ENCODE assay signal across 16 cellular contexts in genomic region chr13:113774177-113775107, GRCh38. TPM values are rescaled to one million over a fixed set of nuclear protein-coding genes. Genes with fewer than 3 reads are reported as not detected.
DNase-seq lines count a peak whose midpoint lies in the region; TF ChIP-seq lines count a peak whose summit lies in the region.
"Had no signal": no experiment of that assay in that cellular context is flagged by ENCODE, and none has a peak within 500 bp of the region (broad histone marks: within the 10 kb centered on the region; RNA-seq: fewer than 3 reads in every experiment).

No MANE protein-coding gene starts in this region.

- H3K36me3 Mint-ChIP-seq in mesothelial cell of epicardium, result no peaks in the 10 kb centered on the region

- peaks cover 0 to 9% (median 7%) of the 10 kb centered on the region in 4 donors for H3K9me3 ChIP-seq in stomach

- intact Hi-C loops in stomach (cut with DNase I; ENCODE audit: low total_unique reads), result no loop called here

- H3K27me3 Mint-ChIP-seq in mesothelial cell of epicardium (ENCODE audit: low read depth), result peaks cover 28% of the 10 kb centered on the region

- TF ChIP-seq EP300 in stomach (IDR thresholded peaks at IDR 0.05), result no peak

- H3K36me3 ChIP-seq in stomach, result no peaks in the 10 kb centered on the region

- no peaks in the 10 kb centered on the region for H3K4me1 Mint-ChIP-seq in mesothelial cell of epicardium

- WGBS in stomach, 5 donors, result 68 to 82% (median 79%) methylated on average over 9 of the region's 9 CpGs

- no peak overlapping the region for H3K4me3 Mint-ChIP-seq in mesothelial cell of epicardium

- peaks cover 0 to 43% (median 23%) of the 10 kb centered on the region in 3 donors for H3K27me3 ChIP-seq in stomach

- H3K9me3 Mint-ChIP-seq in mesothelial cell of epicardium, result peaks cover 10% of the 10 kb centered on the region

- H3K4me1 ChIP-seq in stomach, result no peaks in the 10 kb centered on the region
- H3K4me1 ChIP-seq: parathyroid adenoma had no signal

- H3K27ac ChIP-seq in stomach, result no peak overlapping the region
- H3K27ac ChIP-seq: heart right ventricle, parathyroid adenoma, SK-N-MC had no signal

- peak; percentile 7 for DNase-seq in NCI-H1092 treated with DMSO at 0.1 percent for 48 hours (lab: John Stamatoyannopoulos, UW)
- no peak for DNase-seq in NCI-H1092 (lab: John Stamatoyannopoulos, UW)
- DNase-seq in SK-N-DZ (ENCODE audit: low spot score), result peak; percentile 39
- DNase-seq in fibroblast of peridontal ligament (ENCODE audit: extremely low read depth), result peak; percentile 43
- peak; percentile 15 for DNase-seq in stomach
- DNase-seq in NCI-H774 (lab: John Stamatoyannopoulos, UW), result no peak
- DNase-seq in mesothelial cell of epicardium (ENCODE audit: low spot score in 2 of 2, unreplicated experiment in 2 of 2), result no peak
- DNase-seq in NCI-H345 treated with DMSO at 0.1 percent for 48 hours (lab: John Stamatoyannopoulos, UW; ENCODE audit: unreplicated experiment), result no peak
- DNase-seq: 8988T; activated CD4-positive, alpha-beta T cell treated with anti-CD3 and anti-CD28 coated beads for 4 hours; activated gamma-delta T cell treated with Interleukin-2 at 50 U/mL for 16 hours; heart right ventricle; NCI-H510A treated with DMSO at 0.1 percent for 48 hours; stimulated activated CD4-positive, alpha-beta T cell treated with anti-CD3 and anti-CD28 coated beads, Interleukin-4, amount 100 ng/mL, for 1 hour had no signal

- TF ChIP-seq POLR2A in stomach (IDR thresholded peaks at IDR 0.05), result no peak

- no peak overlapping the region for H3K27ac Mint-ChIP-seq in mesothelial cell of epicardium

- TF ChIP-seq CTCF in stomach (IDR thresholded peaks at IDR 0.05), result no peak
- no peak for TF ChIP-seq CTCF in mesothelial cell of epicardium (IDR thresholded peaks at IDR 0.05; ENCODE audit: unreplicated experiment)

- no peak overlapping the region for H3K4me3 ChIP-seq in stomach
- H3K4me3 ChIP-seq: heart right ventricle, SK-N-MC had no signal

RNA-seq across cellular contexts. Expression of gene TMEM255B, which starts 15.4 kb away (rescaled TPM):
- polyA plus RNA-seq in SK-N-DZ (2014; cell fraction: cytosol; rRNA removed), result 0.05 TPM in 1 of 2 replicates, not detected in the other
- polyA plus RNA-seq in SK-N-DZ (2014; cell fraction: nucleus; rRNA removed), result not detected in 2 replicates
- 1 to 10 TPM in 4 of 5 donors, not detected in 1; 1.3 to 7.9 (median 2.3) TPM for total RNA-seq in stomach
- 1 to 10 TPM; 4.6 to 7.5 (median 6.7) TPM for polyA plus RNA-seq in stomach
- 1.1 to 1.7 TPM (median 1.6 TPM) in 3 replicates for total RNA-seq in mesothelial cell of epicardium

Comparison
In these comparisons a context has a peak if more than half of its experiments do, and no peak if none do; other contexts are left out.
1. DNase-seq: peak in NCI-H1092 treated with DMSO at 0.1 percent for 48 hours (single experiment), SK-N-DZ (single experiment), fibroblast of peridontal ligament (single experiment) and stomach (single experiment); none in NCI-H1092 (single experiment), NCI-H774 (single experiment), mesothelial cell of epicardium (0 of 2) and NCI-H345 treated with DMSO at 0.1 percent for 48 hours (single experiment).